ENCODE assay signal across 15 cellular contexts in genomic region chr19:13010992-13011652, GRCh38. TPM values are rescaled to one million over a fixed set of nuclear protein-coding genes. Genes with fewer than 3 reads are reported as not detected.
DNase-seq lines count a peak whose midpoint lies in the region; ATAC-seq and TF ChIP-seq lines count a peak whose summit lies in the region.
"Had no signal": no experiment of that assay in that cellular context is flagged by ENCODE, and none has a peak within 500 bp of the region (broad histone marks: within the 10 kb centered on the region; RNA-seq: fewer than 3 reads in every experiment).

No MANE protein-coding gene starts in this region.

- TF ChIP-seq CTCF in breast epithelium (IDR thresholded peaks at IDR 0.05) (no peak), MCF 10A (IDR thresholded peaks at IDR 0.05; ENCODE audit: unreplicated experiment) (no peak), coronary artery (IDR thresholded peaks at IDR 0.05) (no peak), osteoblast (IDR thresholded peaks at IDR 0.05; ENCODE audit: extremely low read depth, low read depth, low read length) (no peak), vagina (IDR thresholded peaks at IDR 0.05) (no peak), endodermal cell (conservative IDR thresholded peaks at IDR 0.05) (no peak)

- H3K36me3 Mint-ChIP-seq in MCF 10A (ENCODE audit: insufficient read depth, unreplicated experiment) (peaks cover 24% of the 10 kb centered on the region), endodermal cell (ENCODE audit: low read depth) (no peaks in the 10 kb centered on the region)

- H3K27me3 ChIP-seq in breast epithelium (no peaks in the 10 kb centered on the region), osteoblast (ENCODE audit: insufficient read depth, low read length) (no peaks in the 10 kb centered on the region), vagina (no peaks in the 10 kb centered on the region), endodermal cell (ENCODE audit: control insufficient read depth, insufficient read depth, low read length, poor library complexity, severe bottlenecking) (peaks cover 100% of the 10 kb centered on the region)

- peaks cover 43 to 53% of the 10 kb centered on the region in 2 donors for H3K4me1 ChIP-seq in breast epithelium
- H3K4me1 ChIP-seq in osteoblast (ENCODE audit: insufficient read depth, low read length), result peaks cover 38% of the 10 kb centered on the region
- H3K4me1 ChIP-seq in vagina, result peaks cover 99% of the 10 kb centered on the region
- H3K4me1 ChIP-seq in endodermal cell (ENCODE audit: control insufficient read depth, insufficient read depth, low read length), result no peaks in the 10 kb centered on the region

- no peak for ATAC-seq in GM21423 (IDR thresholded peaks at IDR 0.05; ENCODE audit: unreplicated experiment)

- POLR2A ChIA-PET in MCF 10A (lab: Yijun Ruan, JAX), result no interaction called here

- H3K27me3 Mint-ChIP-seq in MCF 10A (ENCODE audit: insufficient read depth, unreplicated experiment) (no peaks in the 10 kb centered on the region), endodermal cell (ENCODE audit: insufficient read depth) (peaks cover 99% of the 10 kb centered on the region)

- H3K4me1 Mint-ChIP-seq in MCF 10A (ENCODE audit: insufficient read depth, unreplicated experiment), result peaks cover 21% of the 10 kb centered on the region
- H3K4me1 Mint-ChIP-seq in endodermal cell, result peaks cover 14% of the 10 kb centered on the region

- H4K20me1 ChIP-seq in osteoblast (ENCODE audit: insufficient read depth, low read length), result peaks cover 39% of the 10 kb centered on the region

- H3K4me3 Mint-ChIP-seq in MCF 10A (ENCODE audit: unreplicated experiment) (no peak overlapping the region), endodermal cell (no peak overlapping the region)

- H3K36me3 ChIP-seq in breast epithelium (no peaks in the 10 kb centered on the region), osteoblast (ENCODE audit: insufficient read depth, low read length) (peaks cover 5% of the 10 kb centered on the region), vagina (no peaks in the 10 kb centered on the region), endodermal cell (ENCODE audit: control insufficient read depth, insufficient read depth, low read length) (no peaks in the 10 kb centered on the region)

- no peaks in the 10 kb centered on the region for H3K9me3 ChIP-seq in breast epithelium
- no peaks in the 10 kb centered on the region for H3K9me3 ChIP-seq in osteoblast (ENCODE audit: low read depth, low read length)
- H3K9me3 ChIP-seq in vagina, result no peaks in the 10 kb centered on the region
- H3K9me3 ChIP-seq in endodermal cell (ENCODE audit: control insufficient read depth, low read length), result no peaks in the 10 kb centered on the region

- H3K9me3 Mint-ChIP-seq in MCF 10A (ENCODE audit: unreplicated experiment), result no peaks in the 10 kb centered on the region
- peaks cover 6% of the 10 kb centered on the region for H3K9me3 Mint-ChIP-seq in endodermal cell

- H3K4me3 ChIP-seq in breast epithelium, result peak overlapping the region in 2 of 3 donors; percentile 45 to 76
- peak overlapping the region; percentile 6 for H3K4me3 ChIP-seq in coronary artery
- H3K4me3 ChIP-seq in osteoblast (ENCODE audit: insufficient read depth, low read length), result no peak overlapping the region
- peak overlapping the region in 1 of 2 donors; percentile 18 for H3K4me3 ChIP-seq in vagina
- H3K4me3 ChIP-seq in endodermal cell (ENCODE audit: low read length), result no peak overlapping the region

- H3K27ac ChIP-seq in breast epithelium (peak overlapping the region; percentile 94 to 95), coronary artery (peak overlapping the region; percentile 76 to 87), osteoblast (ENCODE audit: low read depth, low read length) (no peak overlapping the region), vagina (peak overlapping the region; percentile 99), endodermal cell (ENCODE audit: low read depth, low read length) (no peak overlapping the region)

- CTCF ChIA-PET in MCF 10A (lab: Yijun Ruan, JAX), result interaction anchor here (1.2 to 1.4 kb wide), 2 partner anchors 14 to 50 kb away, joined by 3 read pairs; no protein-coding TSS in a partner anchor

- H3K4me2 ChIP-seq in osteoblast (ENCODE audit: insufficient read depth, low read length), result no peak overlapping the region

- WGBS in endodermal cell (ENCODE audit: insufficient coverage in 1 of 2, insufficient read length in 1 of 2), 2 experiments, result 6 to 7% methylated on average over 3 to 35 of the region's 39 CpGs

- no peak overlapping the region for H2AFZ ChIP-seq in osteoblast (ENCODE audit: low read length)

- peaks cover 99% of the 10 kb centered on the region for H3K79me2 ChIP-seq in osteoblast (ENCODE audit: insufficient read depth, low read length)

- no peak for DNase-seq in breast epithelium (ENCODE audit: low spot score in 2 of 2)
- no peak for DNase-seq in MCF 10A (ENCODE audit: unreplicated experiment)
- DNase-seq in coronary artery (ENCODE audit: low spot score), result no peak
- peak; percentile 71 for DNase-seq in osteoblast (ENCODE audit: insufficient read length, low spot score, missing footprints)
- no peak for DNase-seq in vagina (ENCODE audit: extremely low spot score in 2 of 2)
- no peak for DNase-seq in endodermal cell
- no peak for DNase-seq in stimulated activated CD4-positive, alpha-beta T cell treated with anti-CD3 and anti-CD28 coated beads, Interleukin-4, amount 100 ng/mL, for 24 hours
- DNase-seq: activated CD8-positive, alpha-beta memory T cell treated with anti-CD3 and anti-CD28 coated beads for 24 hours; activated effector memory CD4-positive, alpha-beta T cell treated with Interleukin-2 at 50 U/mL for 16 hours; NCI-H1694 treated with DMSO at 0.1 percent for 48 hours; NCI-H510A; OCI-M1 had no signal

- TF ChIP-seq POLR2A in breast epithelium (IDR thresholded peaks at IDR 0.05) (no peak), vagina (IDR thresholded peaks at IDR 0.05) (no peak)

- no peak overlapping the region for H3K27ac Mint-ChIP-seq in MCF 10A (ENCODE audit: low read depth, unreplicated experiment)
- H3K27ac Mint-ChIP-seq in endodermal cell, result no peak overlapping the region

- no peak overlapping the region for H3K9ac ChIP-seq in endodermal cell (ENCODE audit: extremely low read depth, low read length, poor library complexity, severe bottlenecking)

- intact Hi-C loops in breast epithelium (cut with DNase I; ENCODE audit: low total_unique reads), result no loop called here
- intact Hi-C loops in MCF 10A (cut with micrococcal nuclease), result no loop called here
- intact Hi-C loops in vagina (cut with DNase I), result no loop called here

- BruUV-seq in MCF 10A (replicated peaks; lab: Mats Ljungman, UMichigan), result no TSS peak

RNA-seq across cellular contexts. Expression of gene NFIX, which starts 15.8 kb away (rescaled TPM):
- 10 to 100 TPM; 43.6 to 53.9 (median 52.8) TPM for total RNA-seq in breast epithelium
- total RNA-seq in MCF 10A (2022), result 26.9 and 27.2 TPM in 2 replicates
- 114 and 122 TPM in 2 replicates for total RNA-seq in osteoblast
- 81.8 TPM for total RNA-seq in vagina
- under 1 TPM; 0.22 to 0.40 TPM for total RNA-seq in endodermal cell
- 0.93 TPM for polyA plus RNA-seq in endodermal cell (2013, experiment 1 of 2)
- 0.70 TPM for polyA plus RNA-seq in endodermal cell (2013, experiment 2 of 2)

RNA-seq across cellular contexts. Expression of gene DAND5, which starts 41.7 kb away (rescaled TPM):
- total RNA-seq in breast epithelium, result not detected
- not detected in 2 replicates for total RNA-seq in MCF 10A (2022)
- total RNA-seq in osteoblast, result not detected in 2 replicates
- total RNA-seq in vagina, result not detected
- total RNA-seq in endodermal cell, result under 1 TPM; 0.13 to 0.40 TPM
- polyA plus RNA-seq in endodermal cell (2013, experiment 1 of 2), result not detected
- polyA plus RNA-seq in endodermal cell (2013, experiment 2 of 2), result not detected
- total RNA-seq: myocyte had no signal
- polyA plus RNA-seq: liver had no signal

RNA-seq across cellular contexts. Expression of gene GADD45GIP1, which starts 54.1 kb away (rescaled TPM):
- total RNA-seq in breast epithelium, result 10 to 100 TPM; 30.3 to 44.2 (median 31.5) TPM
- 44.4 and 47.5 TPM in 2 replicates for total RNA-seq in MCF 10A (2022)
- 15.2 and 16.8 TPM in 2 replicates for total RNA-seq in osteoblast
- 80.3 TPM for total RNA-seq in vagina
- total RNA-seq in endodermal cell, result 10 to 100 TPM; 31.0 to 34.9 TPM
- 37.5 TPM for polyA plus RNA-seq in endodermal cell (2013, experiment 1 of 2)
- 41.7 TPM for polyA plus RNA-seq in endodermal cell (2013, experiment 2 of 2)

Comparison
In these comparisons a context has a peak if more than half of its experiments do, and no peak if none do; other contexts are left out.
1. H3K27ac ChIP-seq: peak in breast epithelium (2 of 2), coronary artery (2 of 2) and vagina (single experiment); none in osteoblast (single experiment) and endodermal cell (single experiment).
2. H3K4me3 ChIP-seq: peak in breast epithelium (2 of 3) and coronary artery (single experiment); none in osteoblast (single experiment) and endodermal cell (single experiment).
3. RNA of gene NFIX, which starts 15.8 kb away (total RNA-seq): 114 to 122 TPM in osteoblast, 81.8 TPM in vagina (single experiment), 43.6 to 53.9 TPM in breast epithelium and 26.9 to 27.2 TPM in MCF 10A; 0.22 to 0.40 TPM in endodermal cell; every median in the first group is over 10 times any median in the second.